12 cellular contexts compared by ENCODE assay signal in genomic region chr6:118784641-118785164, GRCh38.
DNase-seq lines count a peak whose midpoint lies in the region; ATAC-seq lines count a peak whose summit lies in the region.
"Had no signal": no experiment of that assay in that cellular context is flagged by ENCODE, and none has a peak within 500 bp of the region (broad histone marks: within the 10 kb centered on the region; RNA-seq: fewer than 3 reads in every experiment).

No MANE protein-coding gene starts in this region.

- intact Hi-C loops in head of caudate nucleus (cut with DNase I) = loop anchor here (10.0 kb wide), 1 partner anchor 130 kb away; the partner anchor contains the start of gene CEP85L

- in situ Hi-C loops in G401 (cut with HindIII; ENCODE audit: low sequenced_read_pairs) (no loop called here), SK-MEL-5 (cut with HindIII; ENCODE audit: low pct_unique_long_range_greater_than_20kb, low sequenced_read_pairs) (no loop called here)

- peak; percentile 46 for DNase-seq in G401 (ENCODE audit: low spot score)
- peak; percentile 97 for DNase-seq in SK-MEL-5 (ENCODE audit: low read depth, low spot score)
- DNase-seq in head of caudate nucleus = peak; percentile 16 to 91 (median 66)
- peak in 51 of 56 donors; percentile 5 to 76 (median 40) for DNase-seq in nucleus accumbens (lab: John Stamatoyannopoulos, UW)
- DNase-seq in activated CD4-positive, alpha-beta T cell treated with anti-CD3 and anti-CD28 coated beads for 1 hour = no peak
- DNase-seq in activated CD4-positive, alpha-beta T cell treated with anti-CD3 and anti-CD28 coated beads for 4 hours = no peak
- DNase-seq: activated T-cell treated with anti-CD3 and anti-CD28 coated beads, Interleukin-2, amount 50 U/mL, for 48 hours; BE2C; NCI-H2029 treated with DMSO at 0.1 percent for 48 hours; T-helper 1 cell had no signal

- ATAC-seq in HG02884 (IDR thresholded peaks at IDR 0.05; ENCODE audit: unreplicated experiment) (no peak), GM18858 (IDR thresholded peaks at IDR 0.05; ENCODE audit: unreplicated experiment) (no peak)

Comparison
In these comparisons a context has a peak if more than half of its experiments do, and no peak if none do; other contexts are left out.
1. DNase-seq: peak in G401 (single experiment), SK-MEL-5 (single experiment), head of caudate nucleus (42 of 42) and nucleus accumbens (51 of 56); none in activated CD4-positive, alpha-beta T cell treated with anti-CD3 and anti-CD28 coated beads for 1 hour (single experiment) and activated CD4-positive, alpha-beta T cell treated with anti-CD3 and anti-CD28 coated beads for 4 hours (0 of 2).